8 cellular contexts compared by ENCODE assay signal in genomic region chr14:31206536-31207286, GRCh38. TPM values are rescaled to one million over a fixed set of nuclear protein-coding genes. Genes with fewer than 3 reads are reported as not detected.
A peak's percentile ranks its signal among the peaks of the same experiment; 100 is the strongest.
DNase-seq lines count a peak whose midpoint lies in the region; ATAC-seq and TF ChIP-seq lines count a peak whose summit lies in the region.

No MANE protein-coding gene starts in this region.

- peak overlapping the region; percentile 91 for H3K4me2 ChIP-seq in BLaER1

- peak overlapping the region; percentile 99 for H3K9ac ChIP-seq in BLaER1

- H3K4me3 Mint-ChIP-seq in T-helper 1 cell treated with Interleukin-12 subunit alpha and Interleukin-12 subunit beta and Interleukin-4 antibody, amounts not matched to agents 30 μg/mL and 1 μg/mL, for 36 hours, result peak overlapping the region; percentile 87

- no peak for TF ChIP-seq CTCF in omental fat pad (IDR thresholded peaks at IDR 0.05)

- H3K27me3 Mint-ChIP-seq in T-helper 1 cell treated with Interleukin-12 subunit alpha and Interleukin-12 subunit beta and Interleukin-4 antibody, amounts not matched to agents 30 μg/mL and 1 μg/mL, for 36 hours (ENCODE audit: low read depth), result peaks cover 1% of the 10 kb centered on the region

- peak overlapping the region; percentile 72 for H3K27ac Mint-ChIP-seq in T-helper 1 cell treated with Interleukin-12 subunit alpha and Interleukin-12 subunit beta and Interleukin-4 antibody, amounts not matched to agents 30 μg/mL and 1 μg/mL, for 36 hours

- no peaks in the 10 kb centered on the region for H3K9me3 Mint-ChIP-seq in T-helper 1 cell treated with Interleukin-12 subunit alpha and Interleukin-12 subunit beta and Interleukin-4 antibody, amounts not matched to agents 30 μg/mL and 1 μg/mL, for 36 hours

- H3K36me3 ChIP-seq in BLaER1, result peaks cover 23% of the 10 kb centered on the region

- no peaks in the 10 kb centered on the region for H3K9me3 ChIP-seq in BLaER1

- peaks cover 22% of the 10 kb centered on the region for H3K36me3 Mint-ChIP-seq in T-helper 1 cell treated with Interleukin-12 subunit alpha and Interleukin-12 subunit beta and Interleukin-4 antibody, amounts not matched to agents 30 μg/mL and 1 μg/mL, for 36 hours (ENCODE audit: low read depth)

- ATAC-seq in GM19035 (IDR thresholded peaks at IDR 0.05; ENCODE audit: unreplicated experiment), result peak; percentile 17
- peak; percentile 21 for ATAC-seq in HG03354 (IDR thresholded peaks at IDR 0.05; ENCODE audit: poor library complexity, severe bottlenecking, unreplicated experiment)
- no peak for ATAC-seq in omental fat pad (ENCODE audit: low FRiP score)

- peak overlapping the region; percentile 99 for H3K27ac ChIP-seq in BLaER1

- no peaks in the 10 kb centered on the region for H3K27me3 ChIP-seq in BLaER1

- peaks cover 34% of the 10 kb centered on the region for H3K4me1 Mint-ChIP-seq in T-helper 1 cell treated with Interleukin-12 subunit alpha and Interleukin-12 subunit beta and Interleukin-4 antibody, amounts not matched to agents 30 μg/mL and 1 μg/mL, for 36 hours (ENCODE audit: low read depth)

- H4K20me1 ChIP-seq in BLaER1, result peaks cover 52% of the 10 kb centered on the region

- H3K4me3 ChIP-seq in BLaER1, result peak overlapping the region; percentile 93

- peaks cover 30% of the 10 kb centered on the region for H3K4me1 ChIP-seq in BLaER1

- DNase-seq in astrocyte of the hippocampus (ENCODE audit: low read depth, low spot score) (peak; percentile 67), iPS-NIHi11 (ENCODE audit: low spot score) (peak; percentile 42), omental fat pad (ENCODE audit: low spot score) (no peak)
- peak; percentile 73 for DNase-seq in stimulated activated CD4-positive, alpha-beta T cell treated with anti-CD3 and anti-CD28 coated beads, Interleukin-15, amount 100 ng/mL, for 24 hours

RNA-seq across cellular contexts. Expression of gene HECTD1, which starts 0.9 kb away (rescaled TPM):
- 100 to 1,000 TPM; 189 to 236 (median 209) TPM for total RNA-seq in omental fat pad
